In genomic region chr18:24033644-24034412, GRCh38 we compare ENCODE assay signal across 1 cellular context.
TF ChIP-seq lines count a peak whose summit lies in the region.

No MANE protein-coding gene starts in this region.

TF ChIP-seq in WTC11, 78 proteins besides CTCF, POLR2A, EP300 and RAD21 (continued from another document):
- no peak for TF ChIP-seq JAZF1 (CRISPR knock-in tag; IDR thresholded peaks at IDR 0.05)
- no peak for TF ChIP-seq GABPB1 (CRISPR knock-in tag; IDR thresholded peaks at IDR 0.05)
- no peak for TF ChIP-seq ATF6 (CRISPR knock-in tag; IDR thresholded peaks at IDR 0.05)
- no peak for TF ChIP-seq ZNF263 (CRISPR knock-in tag; IDR thresholded peaks at IDR 0.05; ENCODE audit: low read depth)
- no peak for TF ChIP-seq ZNF416 (CRISPR knock-in tag; IDR thresholded peaks at IDR 0.05)
- TF ChIP-seq ZNF425 (CRISPR knock-in tag; conservative IDR thresholded peaks at IDR 0.05): no peak
- TF ChIP-seq, protein P1, sequence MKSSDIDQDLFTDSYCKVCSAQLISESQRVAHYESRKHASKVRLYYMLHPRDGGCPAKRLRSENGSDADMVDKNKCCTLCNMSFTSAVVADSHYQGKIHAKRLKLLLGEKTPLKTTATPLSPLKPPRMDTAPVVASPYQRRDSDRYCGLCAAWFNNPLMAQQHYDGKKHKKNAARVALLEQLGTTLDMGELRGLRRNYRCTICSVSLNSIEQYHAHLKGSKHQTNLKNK (CRISPR knock-in tag; IDR thresholded peaks at IDR 0.05): no peak
- no peak for TF ChIP-seq ZNF121 (CRISPR knock-in tag; IDR thresholded peaks at IDR 0.05)
- TF ChIP-seq FOXP1 (CRISPR knock-in tag; IDR thresholded peaks at IDR 0.05; ENCODE audit: borderline replicate concordance): no peak
- no peak for TF ChIP-seq SMAD4 (CRISPR knock-in tag; IDR thresholded peaks at IDR 0.05)
- TF ChIP-seq FOXK1 (CRISPR knock-in tag; IDR thresholded peaks at IDR 0.05): no peak
- TF ChIP-seq, protein P2, sequence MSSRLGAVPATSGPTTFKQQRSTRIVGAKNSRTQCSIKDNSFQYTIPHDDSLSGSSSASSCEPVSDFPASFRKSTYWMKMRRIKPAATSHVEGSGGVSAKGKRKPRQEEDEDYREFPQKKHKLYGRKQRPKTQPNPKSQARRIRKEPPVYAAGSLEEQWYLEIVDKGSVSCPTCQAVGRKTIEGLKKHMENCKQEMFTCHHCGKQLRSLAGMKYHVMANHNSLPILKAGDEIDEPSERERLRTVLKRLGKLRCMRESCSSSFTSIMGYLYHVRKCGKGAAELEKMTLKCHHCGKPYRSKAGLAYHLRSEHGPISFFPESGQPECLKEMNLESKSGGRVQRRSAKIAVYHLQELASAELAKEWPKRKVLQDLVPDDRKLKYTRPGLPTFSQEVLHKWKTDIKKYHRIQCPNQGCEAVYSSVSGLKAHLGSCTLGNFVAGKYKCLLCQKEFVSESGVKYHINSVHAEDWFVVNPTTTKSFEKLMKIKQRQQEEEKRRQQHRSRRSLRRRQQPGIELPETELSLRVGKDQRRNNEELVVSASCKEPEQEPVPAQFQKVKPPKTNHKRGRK (CRISPR knock-in tag; IDR thresholded peaks at IDR 0.05; ENCODE audit: borderline replicate concordance): no peak
- TF ChIP-seq GTF2I (CRISPR knock-in tag; conservative IDR thresholded peaks at IDR 0.05): no peak
- no peak for TF ChIP-seq AR (CRISPR knock-in tag; IDR thresholded peaks at IDR 0.05)
- TF ChIP-seq CBFB (CRISPR knock-in tag; IDR thresholded peaks at IDR 0.05; ENCODE audit: low read depth): no peak
